Comparison of ENCODE assay signal across 2 cellular contexts in genomic region chr20:24772667-24773066, GRCh38.
TF ChIP-seq lines count a peak whose summit lies in the region.

No MANE protein-coding gene starts in this region.

TF ChIP-seq in SK-N-SH, 30 proteins besides CTCF, POLR2A, EP300 and RAD21 (continued from another document):
- TF ChIP-seq PBX3 (IDR thresholded peaks at IDR 0.05) (no peak), MEF2A (IDR thresholded peaks at IDR 0.05; ENCODE audit: borderline replicate concordance, low read depth) (no peak), USF2 (IDR thresholded peaks at IDR 0.05; ENCODE audit: borderline replicate concordance, low read depth, low read length) (no peak), YY1 (IDR thresholded peaks at IDR 0.05; ENCODE audit: low read depth) (no peak), RCOR1 (IDR thresholded peaks at IDR 0.05; ENCODE audit: low read length) (no peak), JUND (IDR thresholded peaks at IDR 0.05) (no peak), SIN3A (IDR thresholded peaks at IDR 0.05; ENCODE audit: borderline replicate concordance, low read depth, low read length) (no peak), TCF12 (IDR thresholded peaks at IDR 0.05) (no peak), EZH2phosphoT487 (IDR thresholded peaks at IDR 0.05; ENCODE audit: borderline replicate concordance, low read depth) (no peak), RXRA (IDR thresholded peaks at IDR 0.05; ENCODE audit: borderline replicate concordance, low read depth) (no peak), NFIC (IDR thresholded peaks at IDR 0.05; ENCODE audit: borderline replicate concordance) (no peak)
- TF ChIP-seq, protein P1, sequence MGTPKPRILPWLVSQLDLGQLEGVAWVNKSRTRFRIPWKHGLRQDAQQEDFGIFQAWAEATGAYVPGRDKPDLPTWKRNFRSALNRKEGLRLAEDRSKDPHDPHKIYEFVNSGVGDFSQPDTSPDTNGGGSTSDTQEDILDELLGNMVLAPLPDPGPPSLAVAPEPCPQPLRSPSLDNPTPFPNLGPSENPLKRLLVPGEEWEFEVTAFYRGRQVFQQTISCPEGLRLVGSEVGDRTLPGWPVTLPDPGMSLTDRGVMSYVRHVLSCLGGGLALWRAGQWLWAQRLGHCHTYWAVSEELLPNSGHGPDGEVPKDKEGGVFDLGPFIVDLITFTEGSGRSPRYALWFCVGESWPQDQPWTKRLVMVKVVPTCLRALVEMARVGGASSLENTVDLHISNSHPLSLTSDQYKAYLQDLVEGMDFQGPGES (IDR thresholded peaks at IDR 0.05; ENCODE audit: low read depth, low read length), result no peak
- TF ChIP-seq, protein P2, sequence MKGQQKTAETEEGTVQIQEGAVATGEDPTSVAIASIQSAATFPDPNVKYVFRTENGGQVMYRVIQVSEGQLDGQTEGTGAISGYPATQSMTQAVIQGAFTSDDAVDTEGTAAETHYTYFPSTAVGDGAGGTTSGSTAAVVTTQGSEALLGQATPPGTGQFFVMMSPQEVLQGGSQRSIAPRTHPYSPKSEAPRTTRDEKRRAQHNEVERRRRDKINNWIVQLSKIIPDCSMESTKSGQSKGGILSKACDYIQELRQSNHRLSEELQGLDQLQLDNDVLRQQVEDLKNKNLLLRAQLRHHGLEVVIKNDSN (IDR thresholded peaks at IDR 0.05; ENCODE audit: borderline replicate concordance, low read depth), result no peak

TF ChIP-seq in SK-N-SH treated with all-trans-retinoic acid at 6 μM for 48 hours, 23 proteins besides CTCF, POLR2A, EP300 and RAD21 (continued from another document):
- TF ChIP-seq PATZ1 (CRISPR knock-in tag; IDR thresholded peaks at IDR 0.05; ENCODE audit: borderline replicate concordance) (no peak), BACH2 (CRISPR knock-in tag; IDR thresholded peaks at IDR 0.05; ENCODE audit: borderline replicate concordance) (no peak), ZNF70 (CRISPR knock-in tag; IDR thresholded peaks at IDR 0.05) (no peak), TSHZ2 (CRISPR knock-in tag; IDR thresholded peaks at IDR 0.05) (no peak), ARNTL (CRISPR knock-in tag; IDR thresholded peaks at IDR 0.05; ENCODE audit: borderline replicate concordance, low read depth) (no peak), ZNF565 (CRISPR knock-in tag; conservative IDR thresholded peaks at IDR 0.05; ENCODE audit: low read depth) (no peak)
